In genomic region chr16:68022728-68023537, GRCh38 we compare ENCODE assay signal across 1 cellular context.
TF ChIP-seq lines count a peak whose summit lies in the region.

TSS of gene DDX28 (minus strand) at chr16:68023232. CDS start at chr16:68023202, 30 bp downstream.
TSS of gene DUS2 (plus strand) at chr16:68023284. CDS start at chr16:68038024, 14,740 bp downstream.

TF ChIP-seq in HepG2, 621 proteins besides CTCF, POLR2A, EP300 and RAD21 (continued from another document and continues in another):
- no peak for TF ChIP-seq GABPA (IDR thresholded peaks at IDR 0.05; ENCODE audit: low read depth, low read length)
- 0 out of 2 replicates have a peak, but pooled peaks have one; percentile 40 for TF ChIP-seq GABPA (CRISPR knock-in tag; IDR thresholded peaks at IDR 0.05; ENCODE audit: low read depth)
- peak; percentile 60; the same call in 1 of the 2 replicates for TF ChIP-seq KLF13 (CRISPR knock-in tag; IDR thresholded peaks at IDR 0.05)
- TF ChIP-seq DMAP1 (CRISPR knock-in tag; IDR thresholded peaks at IDR 0.05), result peak; percentile 99
- no peak; the same call in 1 of the 2 replicates for TF ChIP-seq ZNF703 (CRISPR knock-in tag; IDR thresholded peaks at IDR 0.05; ENCODE audit: borderline replicate concordance)
- peak; percentile 67 for TF ChIP-seq CBX1 (IDR thresholded peaks at IDR 0.05; ENCODE audit: low read depth)
- TF ChIP-seq ZNF788 (CRISPR knock-in tag; IDR thresholded peaks at IDR 0.05; ENCODE audit: borderline replicate concordance), result peak; percentile 95
- TF ChIP-seq ZNF607 (CRISPR knock-in tag; IDR thresholded peaks at IDR 0.05; ENCODE audit: borderline replicate concordance), result peak; percentile 69; the same call in 1 of the 2 replicates
- TF ChIP-seq CBFB (CRISPR knock-in tag; IDR thresholded peaks at IDR 0.05), result peak; percentile 96
- peak; percentile 82 for TF ChIP-seq CREB3 (CRISPR knock-in tag; IDR thresholded peaks at IDR 0.05)
- peak; percentile 89 for TF ChIP-seq AKNA (CRISPR knock-in tag; IDR thresholded peaks at IDR 0.05; ENCODE audit: borderline replicate concordance)
- 0 out of 2 replicates have a peak, but pooled peaks have one; percentile 54 for TF ChIP-seq HMG20B (CRISPR knock-in tag; conservative IDR thresholded peaks at IDR 0.05)
- peak; percentile 50 for TF ChIP-seq MNT (IDR thresholded peaks at IDR 0.05)
- TF ChIP-seq ZNF17 (CRISPR knock-in tag; IDR thresholded peaks at IDR 0.05), result no peak
- TF ChIP-seq ZBTB25 (CRISPR knock-in tag; IDR thresholded peaks at IDR 0.05), result peak; percentile 83
- peak; percentile 34 for TF ChIP-seq MIER2 (CRISPR knock-in tag; IDR thresholded peaks at IDR 0.05)
- no peak for TF ChIP-seq ELF4 (CRISPR knock-in tag; IDR thresholded peaks at IDR 0.05; ENCODE audit: borderline replicate concordance)
- TF ChIP-seq PRMT3 (CRISPR knock-in tag; IDR thresholded peaks at IDR 0.05; ENCODE audit: borderline replicate concordance, low read depth), result peak; percentile 85; the same call in 1 of the 2 replicates
- TF ChIP-seq DNMT3B (CRISPR knock-in tag; conservative IDR thresholded peaks at IDR 0.05), result no peak; the same call in none of the 2 replicates
- TF ChIP-seq ZSCAN31 (CRISPR knock-in tag; IDR thresholded peaks at IDR 0.05; ENCODE audit: low read depth), result peak; percentile 90
- TF ChIP-seq ZNF280B (CRISPR knock-in tag; IDR thresholded peaks at IDR 0.05; ENCODE audit: borderline replicate concordance), result no peak; the same call in none of the 2 replicates
- peak; percentile 90 for TF ChIP-seq ZBTB26 (CRISPR knock-in tag; IDR thresholded peaks at IDR 0.05; ENCODE audit: borderline replicate concordance)
- peak; percentile 96; the same call in 2 of the 3 replicates for TF ChIP-seq MXI1 (IDR thresholded peaks at IDR 0.05; ENCODE audit: borderline replicate concordance, low read depth, low read length)
- TF ChIP-seq RFX5 (IDR thresholded peaks at IDR 0.05; ENCODE audit: low read depth, low read length), result peak; percentile 80
- TF ChIP-seq ZSCAN20 (CRISPR knock-in tag; IDR thresholded peaks at IDR 0.05; ENCODE audit: borderline replicate concordance), result peak; percentile 82
- TF ChIP-seq DDIT3 (CRISPR knock-in tag; IDR thresholded peaks at IDR 0.05), result no peak
- no peak for TF ChIP-seq MTF1 (CRISPR knock-in tag; IDR thresholded peaks at IDR 0.05)
- TF ChIP-seq ZBTB39 (CRISPR knock-in tag; IDR thresholded peaks at IDR 0.05), result no peak
- TF ChIP-seq PAF1 (CRISPR knock-in tag; IDR thresholded peaks at IDR 0.05), result no peak
- no peak for TF ChIP-seq MAFG (CRISPR knock-in tag; IDR thresholded peaks at IDR 0.05)
- TF ChIP-seq MTA1 (CRISPR knock-in tag; IDR thresholded peaks at IDR 0.05; ENCODE audit: borderline replicate concordance), result peak; percentile 83
- peak; percentile 57 for TF ChIP-seq AKAP8 (CRISPR knock-in tag; IDR thresholded peaks at IDR 0.05)
- no peak for TF ChIP-seq IKZF1 (IDR thresholded peaks at IDR 0.05)
- TF ChIP-seq EHMT2 (IDR thresholded peaks at IDR 0.05; ENCODE audit: borderline replicate concordance, low read depth, low read length), result no peak
- peak; percentile 84; the same call in 1 of the 2 replicates for TF ChIP-seq ZNF576 (CRISPR knock-in tag; IDR thresholded peaks at IDR 0.05)
- TF ChIP-seq SOX6 (IDR thresholded peaks at IDR 0.05), result no peak
- peak; percentile 75 for TF ChIP-seq SOX6 (CRISPR knock-in tag; IDR thresholded peaks at IDR 0.05)
- peak; percentile 87; the same call in 1 of the 2 replicates for TF ChIP-seq ZNF44 (CRISPR knock-in tag; IDR thresholded peaks at IDR 0.05)
- TF ChIP-seq U2AF1 (optimal IDR thresholded peaks at IDR 0.05; ENCODE audit: low read depth, low read length), result peak; percentile 92
- peak; percentile 8; the same call in 1 of the 2 replicates for TF ChIP-seq STAT5B (CRISPR knock-in tag; IDR thresholded peaks at IDR 0.05)
- TF ChIP-seq HIC2 (CRISPR knock-in tag; IDR thresholded peaks at IDR 0.05; ENCODE audit: low read depth), result peak; percentile 71; the same call in 1 of the 2 replicates
- TF ChIP-seq RORA (CRISPR knock-in tag; IDR thresholded peaks at IDR 0.05), result no peak
- peak; percentile 32; the same call in 1 of the 2 replicates for TF ChIP-seq ZNF569 (CRISPR knock-in tag; IDR thresholded peaks at IDR 0.05; ENCODE audit: borderline replicate concordance)
- TF ChIP-seq ZNF230 (CRISPR knock-in tag; IDR thresholded peaks at IDR 0.05), result 0 out of 2 replicates have a peak, but pooled peaks have one; percentile 74
